Comparison of ENCODE assay signal across 8 cellular contexts in the genomic region with DNA sequence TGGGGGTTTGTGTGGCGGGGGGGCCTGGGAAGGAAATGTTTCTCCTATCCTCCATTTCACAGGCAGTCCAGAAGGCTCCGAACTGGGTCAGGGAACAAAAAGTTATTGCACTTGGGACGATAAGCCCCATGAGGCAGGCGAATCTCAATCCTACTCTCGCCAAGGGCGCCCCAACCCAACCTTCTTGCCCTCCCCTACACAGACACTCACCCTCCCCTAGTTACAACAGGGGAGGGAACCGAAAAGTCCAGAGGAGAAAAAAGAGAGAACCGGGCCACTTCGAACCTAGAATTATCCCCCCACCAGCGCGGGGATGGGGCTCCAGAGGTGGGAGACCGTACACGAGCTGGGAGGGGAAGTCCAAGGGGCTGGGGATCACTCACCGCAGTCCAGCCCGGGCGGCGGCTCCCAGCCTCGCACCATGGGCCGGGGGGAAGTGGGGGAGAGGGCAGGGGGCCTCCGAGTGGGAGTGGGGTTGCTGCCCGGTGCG. TPM values are rescaled to one million over a fixed set of nuclear protein-coding genes. Genes with fewer than 3 reads are reported as not detected.
DNase-seq lines count a peak whose midpoint lies in the region; ATAC-seq lines count a peak whose summit lies in the region.

No MANE protein-coding gene starts in this region.

- H3K36me3 ChIP-seq in BLaER1 (0 out of 2 replicates have a peak, but pooled peaks cover 12% of the 10 kb centered on the region), skeletal muscle satellite cell (ENCODE audit: insufficient read depth, low read length) (no peaks in the 10 kb centered on the region)

- under 1% methylated on average over 22 of the region's 22 CpGs for WGBS in right cardiac atrium

- peaks cover 30% of the 10 kb centered on the region for H3K4me1 ChIP-seq in BLaER1
- H3K4me1 ChIP-seq in right cardiac atrium (ENCODE audit: control insufficient read depth, insufficient read depth, low read length) = no peaks in the 10 kb centered on the region
- H3K4me1 ChIP-seq in skeletal muscle satellite cell (ENCODE audit: control insufficient read depth, insufficient read depth, low read length) = peaks cover 18% of the 10 kb centered on the region

- ATAC-seq in GM19395 (IDR thresholded peaks at IDR 0.05; ENCODE audit: unreplicated experiment) (peak; percentile 38), HG03442 (IDR thresholded peaks at IDR 0.05; ENCODE audit: unreplicated experiment) (peak; percentile 18), right cardiac atrium (peak; percentile 33 to 54)

- H3K27ac ChIP-seq in BLaER1 (peak overlapping the region; percentile 80), right cardiac atrium (ENCODE audit: low read length) (peak overlapping the region; percentile 84)

- H3K4me2 ChIP-seq in BLaER1 (peak overlapping the region; percentile 89), skeletal muscle satellite cell (ENCODE audit: low read length) (peak overlapping the region; percentile 87)

- peak overlapping the region; percentile 99 for H3K4me3 Mint-ChIP-seq in activated naive CD4-positive, alpha-beta T cell treated with anti-CD3 and anti-CD28 coated beads, Interleukin-2, amount 50 U/mL, for 24 hours

- intact Hi-C loops in right cardiac atrium (cut with DNase I) = no loop called here

- no peaks in the 10 kb centered on the region for H4K20me1 ChIP-seq in BLaER1

- H3K36me3 Mint-ChIP-seq in activated naive CD4-positive, alpha-beta T cell treated with anti-CD3 and anti-CD28 coated beads, Interleukin-2, amount 50 U/mL, for 24 hours = peaks cover 3% of the 10 kb centered on the region

- no peaks in the 10 kb centered on the region for H3K9me3 Mint-ChIP-seq in activated naive CD4-positive, alpha-beta T cell treated with anti-CD3 and anti-CD28 coated beads, Interleukin-2, amount 50 U/mL, for 24 hours

- H3K27me3 ChIP-seq in BLaER1 (no peaks in the 10 kb centered on the region), right cardiac atrium (ENCODE audit: control insufficient read depth, insufficient read depth) (no peaks in the 10 kb centered on the region), skeletal muscle satellite cell (ENCODE audit: control insufficient read depth, insufficient read depth, low read length) (peaks cover 4% of the 10 kb centered on the region)

- H3K9ac ChIP-seq in BLaER1 (peak overlapping the region; percentile 89), skeletal muscle satellite cell (ENCODE audit: low read depth, low read length) (peak overlapping the region; percentile 87)

- H3K4me3 ChIP-seq in BLaER1 = peak overlapping the region; percentile 88
- H3K4me3 ChIP-seq in right cardiac atrium (ENCODE audit: low read length) = peak overlapping the region; percentile 81
- peak overlapping the region; percentile 92 for H3K4me3 ChIP-seq in skeletal muscle satellite cell (ENCODE audit: low read length)

- no peaks in the 10 kb centered on the region for H3K9me3 ChIP-seq in BLaER1
- no peaks in the 10 kb centered on the region for H3K9me3 ChIP-seq in right cardiac atrium (ENCODE audit: control insufficient read depth, low read length)
- H3K9me3 ChIP-seq in skeletal muscle satellite cell (replicated peaks; ENCODE audit: low read length) = no peaks in the 10 kb centered on the region

- H3K27ac Mint-ChIP-seq in activated naive CD4-positive, alpha-beta T cell treated with anti-CD3 and anti-CD28 coated beads, Interleukin-2, amount 50 U/mL, for 24 hours = peak overlapping the region; percentile 98

- DNase-seq in right cardiac atrium (peak in 1 of 3 donors; percentile 52), NCI-H524 treated with DMSO at 0.1 percent for 48 hours (lab: John Stamatoyannopoulos, UW) (no peak)
- no peak for DNase-seq in stimulated activated naive CD4-positive, alpha-beta T cell (lab: John Stamatoyannopoulos, UW)

- no peaks in the 10 kb centered on the region for H3K27me3 Mint-ChIP-seq in activated naive CD4-positive, alpha-beta T cell treated with anti-CD3 and anti-CD28 coated beads, Interleukin-2, amount 50 U/mL, for 24 hours

- H3K4me1 Mint-ChIP-seq in activated naive CD4-positive, alpha-beta T cell treated with anti-CD3 and anti-CD28 coated beads, Interleukin-2, amount 50 U/mL, for 24 hours = peaks cover 32% of the 10 kb centered on the region

RNA-seq across cellular contexts. Expression of gene HOMEZ, which starts 0.4 kb away (rescaled TPM):
- total RNA-seq in right cardiac atrium = 10 to 100 TPM in 2 of 4 donors, 1 to 10 TPM in 2; 8.4 to 12.7 (median 10.4) TPM
- 9.8 TPM for polyA plus RNA-seq in right cardiac atrium
- 5.1 and 6.3 TPM in 2 replicates for total RNA-seq in skeletal muscle satellite cell (2012; rRNA removed)

RNA-seq across cellular contexts. Expression of gene PPP1R3E, which starts 17.1 kb away (rescaled TPM):
- 10 to 100 TPM in 2 of 4 donors, 1 to 10 TPM in 2; 6.1 to 15.3 (median 10.6) TPM for total RNA-seq in right cardiac atrium
- polyA plus RNA-seq in right cardiac atrium = 7.9 TPM
- 3.1 and 3.3 TPM in 2 replicates for total RNA-seq in skeletal muscle satellite cell (2012; rRNA removed)

RNA-seq across cellular contexts. Expression of gene BCL2L2, which starts 21.1 kb away (rescaled TPM):
- 10 to 100 TPM; 40.4 to 51.9 (median 48.8) TPM for total RNA-seq in right cardiac atrium
- polyA plus RNA-seq in right cardiac atrium = 38.1 TPM
- total RNA-seq in skeletal muscle satellite cell (2012; rRNA removed) = 15.1 and 17.0 TPM in 2 replicates

RNA-seq across cellular contexts. Expression of gene PABPN1, which starts 35.7 kb away (rescaled TPM):
- total RNA-seq in right cardiac atrium = 10 to 100 TPM; 93.6 to 97.9 (median 96.4) TPM
- 107 TPM for polyA plus RNA-seq in right cardiac atrium
- total RNA-seq in skeletal muscle satellite cell (2012; rRNA removed) = 41.1 and 49.9 TPM in 2 replicates

RNA-seq across cellular contexts. Expression of gene RNF212B, which starts 47.8 kb away (rescaled TPM):
- not detected for total RNA-seq in right cardiac atrium
- polyA plus RNA-seq in right cardiac atrium = not detected
- not detected in 2 replicates for total RNA-seq in skeletal muscle satellite cell (2012; rRNA removed)
